ENCODE assay signal across 1 cellular context in the genomic region with DNA sequence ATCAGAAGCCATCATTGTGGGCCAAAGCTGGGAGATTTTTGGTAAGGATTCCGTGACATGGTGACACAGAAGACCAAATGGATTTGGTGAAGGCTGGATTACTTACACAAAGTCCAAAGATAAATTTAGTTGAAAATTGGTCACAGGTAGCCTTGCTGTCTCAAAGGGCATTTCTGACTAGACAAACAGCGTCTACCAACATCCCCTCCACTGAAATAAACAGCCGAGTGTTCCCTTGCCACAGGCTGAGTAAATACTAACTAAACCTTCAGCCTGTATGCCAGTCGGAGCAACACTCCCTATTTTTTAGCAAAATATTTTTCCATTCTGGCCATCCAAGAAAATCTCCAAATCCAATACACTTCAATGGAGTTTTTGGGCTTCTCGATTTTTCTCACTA.
TF ChIP-seq lines count a peak whose summit lies in the region.

No MANE protein-coding gene starts in this region.

TF ChIP-seq in HepG2, 621 proteins besides CTCF, POLR2A, EP300 and RAD21 (continued from another document):
- TF ChIP-seq, protein P1, sequence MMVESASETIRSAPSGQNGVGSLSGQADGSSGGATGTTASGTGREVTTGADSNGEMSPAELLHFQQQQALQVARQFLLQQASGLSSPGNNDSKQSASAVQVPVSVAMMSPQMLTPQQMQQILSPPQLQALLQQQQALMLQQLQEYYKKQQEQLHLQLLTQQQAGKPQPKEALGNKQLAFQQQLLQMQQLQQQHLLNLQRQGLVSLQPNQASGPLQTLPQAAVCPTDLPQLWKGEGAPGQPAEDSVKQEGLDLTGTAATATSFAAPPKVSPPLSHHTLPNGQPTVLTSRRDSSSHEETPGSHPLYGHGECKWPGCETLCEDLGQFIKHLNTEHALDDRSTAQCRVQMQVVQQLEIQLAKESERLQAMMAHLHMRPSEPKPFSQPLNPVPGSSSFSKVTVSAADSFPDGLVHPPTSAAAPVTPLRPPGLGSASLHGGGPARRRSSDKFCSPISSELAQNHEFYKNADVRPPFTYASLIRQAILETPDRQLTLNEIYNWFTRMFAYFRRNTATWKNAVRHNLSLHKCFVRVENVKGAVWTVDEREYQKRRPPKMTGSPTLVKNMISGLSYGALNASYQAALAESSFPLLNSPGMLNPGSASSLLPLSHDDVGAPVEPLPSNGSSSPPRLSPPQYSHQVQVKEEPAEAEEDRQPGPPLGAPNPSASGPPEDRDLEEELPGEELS (CRISPR knock-in tag; IDR thresholded peaks at IDR 0.05) = peak; percentile 67
- 0 out of 2 replicates have a peak, but pooled peaks have one; percentile 63 for TF ChIP-seq ZNF670 (CRISPR knock-in tag; IDR thresholded peaks at IDR 0.05; ENCODE audit: borderline replicate concordance)
- TF ChIP-seq NFIB (CRISPR knock-in tag; IDR thresholded peaks at IDR 0.05; ENCODE audit: borderline replicate concordance) = no peak
- TF ChIP-seq, protein P2, sequence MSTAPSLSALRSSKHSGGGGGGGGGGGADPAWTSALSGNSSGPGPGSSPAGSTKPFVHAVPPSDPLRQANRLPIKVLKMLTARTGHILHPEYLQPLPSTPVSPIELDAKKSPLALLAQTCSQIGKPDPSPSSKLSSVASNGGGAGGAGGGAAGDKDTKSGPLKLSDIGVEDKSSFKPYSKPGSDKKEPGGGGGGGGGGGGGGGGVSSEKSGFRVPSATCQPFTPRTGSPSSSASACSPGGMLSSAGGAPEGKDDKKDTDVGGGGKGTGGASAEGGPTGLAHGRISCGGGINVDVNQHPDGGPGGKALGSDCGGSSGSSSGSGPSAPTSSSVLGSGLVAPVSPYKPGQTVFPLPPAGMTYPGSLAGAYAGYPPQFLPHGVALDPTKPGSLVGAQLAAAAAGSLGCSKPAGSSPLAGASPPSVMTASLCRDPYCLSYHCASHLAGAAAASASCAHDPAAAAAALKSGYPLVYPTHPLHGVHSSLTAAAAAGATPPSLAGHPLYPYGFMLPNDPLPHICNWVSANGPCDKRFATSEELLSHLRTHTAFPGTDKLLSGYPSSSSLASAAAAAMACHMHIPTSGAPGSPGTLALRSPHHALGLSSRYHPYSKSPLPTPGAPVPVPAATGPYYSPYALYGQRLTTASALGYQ (CRISPR knock-in tag; IDR thresholded peaks at IDR 0.05) = no peak
- 0 out of 2 replicates have a peak, but pooled peaks have one; percentile 21 for TF ChIP-seq ZNF644 (CRISPR knock-in tag; IDR thresholded peaks at IDR 0.05; ENCODE audit: low read depth)
- 0 out of 2 replicates have a peak, but pooled peaks have one; percentile 24 for TF ChIP-seq YEATS4 (CRISPR knock-in tag; IDR thresholded peaks at IDR 0.05; ENCODE audit: borderline replicate concordance)
- TF ChIP-seq CREM (IDR thresholded peaks at IDR 0.05) = 0 out of 2 replicates have a peak, but pooled peaks have one; percentile 8
- no peak for TF ChIP-seq CREM (CRISPR knock-in tag; IDR thresholded peaks at IDR 0.05)
- TF ChIP-seq, protein P3, sequence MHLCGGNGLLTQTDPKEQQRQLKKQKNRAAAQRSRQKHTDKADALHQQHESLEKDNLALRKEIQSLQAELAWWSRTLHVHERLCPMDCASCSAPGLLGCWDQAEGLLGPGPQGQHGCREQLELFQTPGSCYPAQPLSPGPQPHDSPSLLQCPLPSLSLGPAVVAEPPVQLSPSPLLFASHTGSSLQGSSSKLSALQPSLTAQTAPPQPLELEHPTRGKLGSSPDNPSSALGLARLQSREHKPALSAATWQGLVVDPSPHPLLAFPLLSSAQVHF (CRISPR knock-in tag; IDR thresholded peaks at IDR 0.05) = no peak
- no peak for TF ChIP-seq RBM39 (IDR thresholded peaks at IDR 0.05; ENCODE audit: low read depth, low read length, poor library complexity, severe bottlenecking)
- 0 out of 2 replicates have a peak, but pooled peaks have one; percentile 28 for TF ChIP-seq NFIC (IDR thresholded peaks at IDR 0.05; ENCODE audit: low read length)
- TF ChIP-seq, protein P4, sequence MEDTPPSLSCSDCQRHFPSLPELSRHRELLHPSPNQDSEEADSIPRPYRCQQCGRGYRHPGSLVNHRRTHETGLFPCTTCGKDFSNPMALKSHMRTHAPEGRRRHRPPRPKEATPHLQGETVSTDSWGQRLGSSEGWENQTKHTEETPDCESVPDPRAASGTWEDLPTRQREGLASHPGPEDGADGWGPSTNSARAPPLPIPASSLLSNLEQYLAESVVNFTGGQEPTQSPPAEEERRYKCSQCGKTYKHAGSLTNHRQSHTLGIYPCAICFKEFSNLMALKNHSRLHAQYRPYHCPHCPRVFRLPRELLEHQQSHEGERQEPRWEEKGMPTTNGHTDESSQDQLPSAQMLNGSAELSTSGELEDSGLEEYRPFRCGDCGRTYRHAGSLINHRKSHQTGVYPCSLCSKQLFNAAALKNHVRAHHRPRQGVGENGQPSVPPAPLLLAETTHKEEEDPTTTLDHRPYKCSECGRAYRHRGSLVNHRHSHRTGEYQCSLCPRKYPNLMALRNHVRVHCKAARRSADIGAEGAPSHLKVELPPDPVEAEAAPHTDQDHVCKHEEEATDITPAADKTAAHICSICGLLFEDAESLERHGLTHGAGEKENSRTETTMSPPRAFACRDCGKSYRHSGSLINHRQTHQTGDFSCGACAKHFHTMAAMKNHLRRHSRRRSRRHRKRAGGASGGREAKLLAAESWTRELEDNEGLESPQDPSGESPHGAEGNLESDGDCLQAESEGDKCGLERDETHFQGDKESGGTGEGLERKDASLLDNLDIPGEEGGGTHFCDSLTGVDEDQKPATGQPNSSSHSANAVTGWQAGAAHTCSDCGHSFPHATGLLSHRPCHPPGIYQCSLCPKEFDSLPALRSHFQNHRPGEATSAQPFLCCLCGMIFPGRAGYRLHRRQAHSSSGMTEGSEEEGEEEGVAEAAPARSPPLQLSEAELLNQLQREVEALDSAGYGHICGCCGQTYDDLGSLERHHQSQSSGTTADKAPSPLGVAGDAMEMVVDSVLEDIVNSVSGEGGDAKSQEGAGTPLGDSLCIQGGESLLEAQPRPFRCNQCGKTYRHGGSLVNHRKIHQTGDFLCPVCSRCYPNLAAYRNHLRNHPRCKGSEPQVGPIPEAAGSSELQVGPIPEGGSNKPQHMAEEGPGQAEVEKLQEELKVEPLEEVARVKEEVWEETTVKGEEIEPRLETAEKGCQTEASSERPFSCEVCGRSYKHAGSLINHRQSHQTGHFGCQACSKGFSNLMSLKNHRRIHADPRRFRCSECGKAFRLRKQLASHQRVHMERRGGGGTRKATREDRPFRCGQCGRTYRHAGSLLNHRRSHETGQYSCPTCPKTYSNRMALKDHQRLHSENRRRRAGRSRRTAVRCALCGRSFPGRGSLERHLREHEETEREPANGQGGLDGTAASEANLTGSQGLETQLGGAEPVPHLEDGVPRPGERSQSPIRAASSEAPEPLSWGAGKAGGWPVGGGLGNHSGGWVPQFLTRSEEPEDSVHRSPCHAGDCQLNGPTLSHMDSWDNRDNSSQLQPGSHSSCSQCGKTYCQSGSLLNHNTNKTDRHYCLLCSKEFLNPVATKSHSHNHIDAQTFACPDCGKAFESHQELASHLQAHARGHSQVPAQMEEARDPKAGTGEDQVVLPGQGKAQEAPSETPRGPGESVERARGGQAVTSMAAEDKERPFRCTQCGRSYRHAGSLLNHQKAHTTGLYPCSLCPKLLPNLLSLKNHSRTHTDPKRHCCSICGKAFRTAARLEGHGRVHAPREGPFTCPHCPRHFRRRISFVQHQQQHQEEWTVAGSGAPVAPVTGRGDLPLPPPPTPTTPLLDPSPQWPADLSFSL (CRISPR knock-in tag; IDR thresholded peaks at IDR 0.05) = no peak
- TF ChIP-seq, protein P5, sequence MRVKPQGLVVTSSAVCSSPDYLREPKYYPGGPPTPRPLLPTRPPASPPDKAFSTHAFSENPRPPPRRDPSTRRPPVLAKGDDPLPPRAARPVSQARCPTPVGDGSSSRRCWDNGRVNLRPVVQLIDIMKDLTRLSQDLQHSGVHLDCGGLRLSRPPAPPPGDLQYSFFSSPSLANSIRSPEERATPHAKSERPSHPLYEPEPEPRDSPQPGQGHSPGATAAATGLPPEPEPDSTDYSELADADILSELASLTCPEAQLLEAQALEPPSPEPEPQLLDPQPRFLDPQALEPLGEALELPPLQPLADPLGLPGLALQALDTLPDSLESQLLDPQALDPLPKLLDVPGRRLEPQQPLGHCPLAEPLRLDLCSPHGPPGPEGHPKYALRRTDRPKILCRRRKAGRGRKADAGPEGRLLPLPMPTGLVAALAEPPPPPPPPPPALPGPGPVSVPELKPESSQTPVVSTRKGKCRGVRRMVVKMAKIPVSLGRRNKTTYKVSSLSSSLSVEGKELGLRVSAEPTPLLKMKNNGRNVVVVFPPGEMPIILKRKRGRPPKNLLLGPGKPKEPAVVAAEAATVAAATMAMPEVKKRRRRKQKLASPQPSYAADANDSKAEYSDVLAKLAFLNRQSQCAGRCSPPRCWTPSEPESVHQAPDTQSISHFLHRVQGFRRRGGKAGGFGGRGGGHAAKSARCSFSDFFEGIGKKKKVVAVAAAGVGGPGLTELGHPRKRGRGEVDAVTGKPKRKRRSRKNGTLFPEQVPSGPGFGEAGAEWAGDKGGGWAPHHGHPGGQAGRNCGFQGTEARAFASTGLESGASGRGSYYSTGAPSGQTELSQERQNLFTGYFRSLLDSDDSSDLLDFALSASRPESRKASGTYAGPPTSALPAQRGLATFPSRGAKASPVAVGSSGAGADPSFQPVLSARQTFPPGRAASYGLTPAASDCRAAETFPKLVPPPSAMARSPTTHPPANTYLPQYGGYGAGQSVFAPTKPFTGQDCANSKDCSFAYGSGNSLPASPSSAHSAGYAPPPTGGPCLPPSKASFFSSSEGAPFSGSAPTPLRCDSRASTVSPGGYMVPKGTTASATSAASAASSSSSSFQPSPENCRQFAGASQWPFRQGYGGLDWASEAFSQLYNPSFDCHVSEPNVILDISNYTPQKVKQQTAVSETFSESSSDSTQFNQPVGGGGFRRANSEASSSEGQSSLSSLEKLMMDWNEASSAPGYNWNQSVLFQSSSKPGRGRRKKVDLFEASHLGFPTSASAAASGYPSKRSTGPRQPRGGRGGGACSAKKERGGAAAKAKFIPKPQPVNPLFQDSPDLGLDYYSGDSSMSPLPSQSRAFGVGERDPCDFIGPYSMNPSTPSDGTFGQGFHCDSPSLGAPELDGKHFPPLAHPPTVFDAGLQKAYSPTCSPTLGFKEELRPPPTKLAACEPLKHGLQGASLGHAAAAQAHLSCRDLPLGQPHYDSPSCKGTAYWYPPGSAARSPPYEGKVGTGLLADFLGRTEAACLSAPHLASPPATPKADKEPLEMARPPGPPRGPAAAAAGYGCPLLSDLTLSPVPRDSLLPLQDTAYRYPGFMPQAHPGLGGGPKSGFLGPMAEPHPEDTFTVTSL (CRISPR knock-in tag; IDR thresholded peaks at IDR 0.05; ENCODE audit: borderline replicate concordance) = 0 out of 2 replicates have a peak, but pooled peaks have one; percentile 53
- TF ChIP-seq XRCC5 (optimal IDR thresholded peaks at IDR 0.05; ENCODE audit: low read length) = no peak
- TF ChIP-seq, protein P6, sequence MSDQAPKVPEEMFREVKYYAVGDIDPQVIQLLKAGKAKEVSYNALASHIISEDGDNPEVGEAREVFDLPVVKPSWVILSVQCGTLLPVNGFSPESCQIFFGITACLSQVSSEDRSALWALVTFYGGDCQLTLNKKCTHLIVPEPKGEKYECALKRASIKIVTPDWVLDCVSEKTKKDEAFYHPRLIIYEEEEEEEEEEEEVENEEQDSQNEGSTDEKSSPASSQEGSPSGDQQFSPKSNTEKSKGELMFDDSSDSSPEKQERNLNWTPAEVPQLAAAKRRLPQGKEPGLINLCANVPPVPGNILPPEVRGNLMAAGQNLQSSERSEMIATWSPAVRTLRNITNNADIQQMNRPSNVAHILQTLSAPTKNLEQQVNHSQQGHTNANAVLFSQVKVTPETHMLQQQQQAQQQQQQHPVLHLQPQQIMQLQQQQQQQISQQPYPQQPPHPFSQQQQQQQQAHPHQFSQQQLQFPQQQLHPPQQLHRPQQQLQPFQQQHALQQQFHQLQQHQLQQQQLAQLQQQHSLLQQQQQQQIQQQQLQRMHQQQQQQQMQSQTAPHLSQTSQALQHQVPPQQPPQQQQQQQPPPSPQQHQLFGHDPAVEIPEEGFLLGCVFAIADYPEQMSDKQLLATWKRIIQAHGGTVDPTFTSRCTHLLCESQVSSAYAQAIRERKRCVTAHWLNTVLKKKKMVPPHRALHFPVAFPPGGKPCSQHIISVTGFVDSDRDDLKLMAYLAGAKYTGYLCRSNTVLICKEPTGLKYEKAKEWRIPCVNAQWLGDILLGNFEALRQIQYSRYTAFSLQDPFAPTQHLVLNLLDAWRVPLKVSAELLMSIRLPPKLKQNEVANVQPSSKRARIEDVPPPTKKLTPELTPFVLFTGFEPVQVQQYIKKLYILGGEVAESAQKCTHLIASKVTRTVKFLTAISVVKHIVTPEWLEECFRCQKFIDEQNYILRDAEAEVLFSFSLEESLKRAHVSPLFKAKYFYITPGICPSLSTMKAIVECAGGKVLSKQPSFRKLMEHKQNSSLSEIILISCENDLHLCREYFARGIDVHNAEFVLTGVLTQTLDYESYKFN (CRISPR knock-in tag; conservative IDR thresholded peaks at IDR 0.05) = peak; percentile 38; the same call in 1 of the 2 replicates
TF ChIP-seq in HepG2: peak in this region for 17.
